Comparison of ENCODE assay signal across 10 cellular contexts in genomic region chr17:28610372-28610771, GRCh38.
"Had no signal": no experiment of that assay in that cellular context is flagged by ENCODE, and none has a peak within 500 bp of the region (broad histone marks: within the 10 kb centered on the region; RNA-seq: fewer than 3 reads in every experiment).

No MANE protein-coding gene starts in this region.

- H3K4me1 Mint-ChIP-seq: WTC11 had no signal

- DNase-seq: activated CD4-positive, alpha-beta T cell treated with anti-CD3 and anti-CD28 coated beads for 48 hours; activated CD8-positive, alpha-beta memory T cell treated with anti-CD3 and anti-CD28 coated beads for 24 hours; activated gamma-delta T cell; islet precursor cell; left lung; mammary epithelial cell; naive thymus-derived CD8-positive, alpha-beta T cell; stimulated activated CD4-positive, alpha-beta T cell treated with anti-CD3 and anti-CD28 coated beads, Interleukin-12 subunit alpha, Interleukin-12 subunit beta, amount 100 ng/mL, for 4 hours; stimulated activated CD4-positive, alpha-beta T cell treated with anti-CD3 and anti-CD28 coated beads, Interleukin-2, amount 100 ng/mL, for 24 hours had no signal

- H3K27me3 Mint-ChIP-seq: naive thymus-derived CD8-positive, alpha-beta T cell had no signal

- H3K9me3 Mint-ChIP-seq: naive thymus-derived CD8-positive, alpha-beta T cell; WTC11 had no signal

- H3K4me3 Mint-ChIP-seq: WTC11 had no signal

- H3K9me3 ChIP-seq: left lung had no signal

- ATAC-seq: left lung; naive thymus-derived CD8-positive, alpha-beta T cell; WTC11 had no signal

- H3K27ac Mint-ChIP-seq: WTC11 had no signal
